1 cellular context compared by ENCODE assay signal in the genomic region with DNA sequence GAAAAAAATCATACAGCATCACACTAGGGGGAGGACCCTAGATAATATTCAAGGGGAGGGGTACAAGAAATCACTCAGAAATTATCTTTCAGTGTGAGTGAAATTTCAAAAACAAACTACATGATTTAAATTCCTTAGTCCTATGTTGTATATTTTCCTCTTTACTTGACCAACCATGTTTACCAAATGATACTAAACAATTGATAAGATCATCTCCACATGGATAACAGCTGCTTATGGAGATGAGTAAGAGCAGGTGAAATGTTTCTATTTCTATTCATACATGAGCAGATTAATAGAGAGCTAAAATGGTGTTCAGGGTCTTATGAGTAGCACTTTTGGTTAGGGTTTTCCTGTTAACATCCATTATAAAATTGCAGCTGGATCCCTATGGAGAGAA.
TF ChIP-seq lines count a peak whose summit lies in the region.

No MANE protein-coding gene starts in this region.

TF ChIP-seq in IMR-90, 13 proteins besides CTCF, POLR2A, EP300 and RAD21 (continued from another document):
- TF ChIP-seq USF2 (IDR thresholded peaks at IDR 0.05; ENCODE audit: low read depth, low read length) (no peak), CHD1 (IDR thresholded peaks at IDR 0.05; ENCODE audit: low read depth, low read length) (no peak), MXI1 (IDR thresholded peaks at IDR 0.05; ENCODE audit: borderline replicate concordance, low read depth, low read length) (no peak), FOS (IDR thresholded peaks at IDR 0.05; ENCODE audit: low read depth, low read length) (no peak)
